ENCODE assay signal across 39 cellular contexts in the genomic region with DNA sequence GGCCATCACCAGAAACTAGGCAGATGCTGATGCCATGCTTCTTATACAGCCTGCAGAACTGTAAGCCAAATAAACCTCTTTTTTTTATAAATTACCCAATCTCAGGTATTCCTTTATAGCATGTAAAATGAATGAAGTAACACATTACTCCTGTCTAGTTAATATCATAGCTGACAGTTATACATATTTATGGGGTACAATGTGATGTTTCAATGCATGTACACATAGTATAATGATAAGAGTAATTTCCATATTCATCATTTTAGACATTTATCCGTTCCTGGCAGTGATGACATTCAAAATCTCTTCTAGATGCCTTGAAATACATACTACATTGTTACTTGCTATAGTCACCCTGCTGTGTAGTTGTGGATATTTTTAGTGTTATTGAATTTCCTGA.
"Had no signal": no experiment of that assay in that cellular context is flagged by ENCODE, and none has a peak within 500 bp of the region (broad histone marks: within the 10 kb centered on the region; RNA-seq: fewer than 3 reads in every experiment).

No MANE protein-coding gene starts in this region.

- ATAC-seq: activated naive CD4-positive, alpha-beta T cell treated with anti-CD3 and anti-CD28 coated beads, Interleukin-2, amount 50 U/mL, for 72 hours; activated naive CD8-positive, alpha-beta T cell treated with anti-CD3 and anti-CD28 coated beads, Interleukin-2, amount 50 U/mL, for 24 hours; activated T-cell treated with anti-CD3 and anti-CD28 coated beads, Interleukin-2, amount 50 U/mL, for 4 hours; activated T-cell treated with anti-CD3 and anti-CD28 coated beads, Interleukin-2, amount 50 U/mL, for 72 hours; activated T-helper 17 cell treated with anti-CD3 and anti-CD28 coated beads, Interleukin-2, amount 50 U/mL, for 72 hours; body of pancreas had no signal

- H3K27ac ChIP-seq: adrenal gland, ascending aorta, body of pancreas, brain microvascular endothelial cell, breast epithelium, cardiac muscle cell had no signal

- H3K4me1 Mint-ChIP-seq: activated naive CD4-positive, alpha-beta T cell treated with anti-CD3 and anti-CD28 coated beads, Interleukin-2, amount 10 ng/mL, durations not matched to agents 7 days and 5 days; activated naive CD4-positive, alpha-beta T cell treated with anti-CD3 and anti-CD28 coated beads, Interleukin-2, amount 50 U/mL, for 24 hours; activated naive CD8-positive, alpha-beta T cell treated with anti-CD3 and anti-CD28 coated beads for 36 hours; activated naive CD8-positive, alpha-beta T cell treated with anti-CD3 and anti-CD28 coated beads, Interleukin-2, amount 10 ng/mL, durations not matched to agents 7 days and 5 days; activated naive CD8-positive, alpha-beta T cell treated with anti-CD3 and anti-CD28 coated beads, Interleukin-2, amount 50 U/mL, for 24 hours; activated T-helper 17 cell treated with anti-CD3 and anti-CD28 coated beads, Interleukin-2, amount 50 U/mL, for 72 hours; brain; central memory CD8-positive, alpha-beta T cell had no signal

- H3K36me3 Mint-ChIP-seq: activated naive CD4-positive, alpha-beta T cell treated with anti-CD3 and anti-CD28 coated beads, Interleukin-2, amount 10 ng/mL, durations not matched to agents 7 days and 5 days; activated naive CD4-positive, alpha-beta T cell treated with anti-CD3 and anti-CD28 coated beads, Interleukin-2, amount 50 U/mL, for 24 hours; activated naive CD4-positive, alpha-beta T cell treated with anti-CD3 and anti-CD28 coated beads, Interleukin-2, amount 50 U/mL, for 72 hours; activated naive CD8-positive, alpha-beta T cell; activated naive CD8-positive, alpha-beta T cell treated with anti-CD3 and anti-CD28 coated beads for 36 hours; activated naive CD8-positive, alpha-beta T cell treated with anti-CD3 and anti-CD28 coated beads, Interleukin-2, amount 10 ng/mL, durations not matched to agents 7 days and 5 days; brain had no signal

- H3K4me1 ChIP-seq: adrenal gland, ascending aorta, body of pancreas, breast epithelium had no signal

- H3K36me3 ChIP-seq: adrenal gland, ascending aorta, brain microvascular endothelial cell, breast epithelium, cardiac muscle cell had no signal

- H3K27ac Mint-ChIP-seq: activated naive CD4-positive, alpha-beta T cell treated with anti-CD3 and anti-CD28 coated beads for 36 hours; activated naive CD4-positive, alpha-beta T cell treated with anti-CD3 and anti-CD28 coated beads, Interleukin-2, amount 10 ng/mL, durations not matched to agents 7 days and 5 days; activated naive CD4-positive, alpha-beta T cell treated with anti-CD3 and anti-CD28 coated beads, Interleukin-2, amount 50 U/mL, for 24 hours; activated naive CD4-positive, alpha-beta T cell treated with anti-CD3 and anti-CD28 coated beads, Interleukin-2, amount 50 U/mL, for 72 hours; activated naive CD8-positive, alpha-beta T cell; activated naive CD8-positive, alpha-beta T cell treated with anti-CD3 and anti-CD28 coated beads for 36 hours; activated naive CD8-positive, alpha-beta T cell treated with anti-CD3 and anti-CD28 coated beads, Interleukin-2, amount 10 ng/mL, durations not matched to agents 7 days and 5 days; activated naive CD8-positive, alpha-beta T cell treated with anti-CD3 and anti-CD28 coated beads, Interleukin-2, amount 50 U/mL, for 24 hours; activated T-cell treated with anti-CD3 and anti-CD28 coated beads, Interleukin-2, amount 50 U/mL, for 24 hours; activated T-cell treated with anti-CD3 and anti-CD28 coated beads, Interleukin-2, amount 50 U/mL, for 72 hours; activated T-helper 1 cell treated with anti-CD3 and anti-CD28 coated beads, Interleukin-12 subunit alpha, Interleukin-12 subunit beta, Interleukin-2, Interleukin-4 antibody, amounts not matched to agents 30 ng/mL and 10 ng/mL and 1 ng/mL, durations not matched to agents 14 hours and 24 hours and 36 hours; activated T-helper 17 cell treated with anti-CD3 and anti-CD28 coated beads, Interleukin-2, amount 50 U/mL, for 72 hours; activated T-helper 2 cell treated with anti-CD3 and anti-CD28 coated beads, Interferon-gamma antibody, Interleukin-2, Interleukin-4, amounts not matched to agents 10 μg/mL and 5 μg/mL and 100 μg/mL, durations not matched to agents 14 hours and 24 hours and 36 hours had no signal

- H3K27me3 Mint-ChIP-seq: activated naive CD4-positive, alpha-beta T cell treated with anti-CD3 and anti-CD28 coated beads, Interleukin-2, amount 10 ng/mL, durations not matched to agents 7 days and 5 days; activated naive CD4-positive, alpha-beta T cell treated with anti-CD3 and anti-CD28 coated beads, Interleukin-2, amount 50 U/mL, for 24 hours had no signal

- H3K27me3 ChIP-seq: adrenal gland, ascending aorta, body of pancreas, brain microvascular endothelial cell, cardiac muscle cell had no signal

- H3K9me3 Mint-ChIP-seq: activated naive CD4-positive, alpha-beta T cell treated with anti-CD3 and anti-CD28 coated beads, Interleukin-2, amount 10 ng/mL, durations not matched to agents 7 days and 5 days; activated naive CD8-positive, alpha-beta T cell treated with anti-CD3 and anti-CD28 coated beads, Interleukin-2, amount 10 ng/mL, durations not matched to agents 7 days and 5 days; activated T-cell treated with anti-CD3 and anti-CD28 coated beads, Interleukin-2, amount 50 U/mL, for 24 hours; activated T-helper 1 cell treated with anti-CD3 and anti-CD28 coated beads, Interleukin-12 subunit alpha, Interleukin-12 subunit beta, Interleukin-2, Interleukin-4 antibody, amounts not matched to agents 30 ng/mL and 10 ng/mL and 1 ng/mL, durations not matched to agents 14 hours and 24 hours and 36 hours; activated T-helper 17 cell treated with anti-CD3 and anti-CD28 coated beads, Interleukin-2, amount 50 U/mL, for 72 hours; activated T-helper 2 cell treated with anti-CD3 and anti-CD28 coated beads, Interferon-gamma antibody, Interleukin-2, Interleukin-4, amounts not matched to agents 10 μg/mL and 5 μg/mL and 100 μg/mL, durations not matched to agents 14 hours and 24 hours and 36 hours; central memory CD8-positive, alpha-beta T cell had no signal

- DNase-seq: activated effector memory CD4-positive, alpha-beta T cell treated with anti-CD3 and anti-CD28 coated beads, Interleukin-2, amount 50 U/mL, for 16 hours; activated effector memory CD4-positive, alpha-beta T cell treated with Interleukin-2 at 50 U/mL for 16 hours; activated gamma-delta T cell; activated gamma-delta T cell treated with Interleukin-2 at 50 U/mL for 16 hours; activated naive CD4-positive, alpha-beta T cell; activated naive CD4-positive, alpha-beta T cell treated with anti-CD3 and anti-CD28 coated beads for 36 hours; activated naive CD4-positive, alpha-beta T cell treated with anti-CD3 and anti-CD28 coated beads, Interleukin-2, amount 10 ng/mL, durations not matched to agents 7 days and 5 days; activated naive CD4-positive, alpha-beta T cell treated with anti-CD3 and anti-CD28 coated beads, Interleukin-2, amount 50 U/mL, for 16 hours; activated naive CD4-positive, alpha-beta T cell treated with Interleukin-2 at 50 U/mL for 16 hours; activated naive CD8-positive, alpha-beta T cell treated with anti-CD3 and anti-CD28 coated beads for 36 hours; activated naive CD8-positive, alpha-beta T cell treated with anti-CD3 and anti-CD28 coated beads, Interleukin-2, amount 10 ng/mL, durations not matched to agents 7 days and 5 days; activated naive CD8-positive, alpha-beta T cell treated with anti-CD3 and anti-CD28 coated beads, Interleukin-2, amount 50 U/mL, for 24 hours; activated T-cell treated with anti-CD3 and anti-CD28 coated beads, Interleukin-2, amount 50 U/mL, for 1 hour; activated T-cell treated with anti-CD3 and anti-CD28 coated beads, Interleukin-2, amount 50 U/mL, for 24 hours; activated T-cell treated with anti-CD3 and anti-CD28 coated beads, Interleukin-2, amount 50 U/mL, for 4 hours; activated T-cell treated with anti-CD3 and anti-CD28 coated beads, Interleukin-2, amount 50 U/mL, for 48 hours; activated T-cell treated with anti-CD3 and anti-CD28 coated beads, Interleukin-2, amount 50 U/mL, for 72 hours; adrenal gland; amniotic stem cell; amygdala; anterior cingulate cortex; aorta; body of pancreas; brain microvascular endothelial cell; central memory CD4-positive, alpha-beta T cell; cerebellar nuclear complex had no signal

- H3K9me3 ChIP-seq: adrenal gland, ascending aorta, body of pancreas, breast epithelium had no signal

- FAIRE-seq: astrocyte, bronchial epithelial cell had no signal

- H3K4me3 ChIP-seq: adrenal gland, ascending aorta, body of pancreas, breast epithelium, cardiac muscle cell had no signal

- H3K4me3 Mint-ChIP-seq: activated naive CD4-positive, alpha-beta T cell treated with anti-CD3 and anti-CD28 coated beads for 36 hours; activated naive CD4-positive, alpha-beta T cell treated with anti-CD3 and anti-CD28 coated beads, Interleukin-2, amount 10 ng/mL, durations not matched to agents 7 days and 5 days; activated naive CD4-positive, alpha-beta T cell treated with anti-CD3 and anti-CD28 coated beads, Interleukin-2, amount 50 U/mL, for 24 hours; activated naive CD8-positive, alpha-beta T cell; activated naive CD8-positive, alpha-beta T cell treated with anti-CD3 and anti-CD28 coated beads for 36 hours; activated naive CD8-positive, alpha-beta T cell treated with anti-CD3 and anti-CD28 coated beads, Interleukin-2, amount 10 ng/mL, durations not matched to agents 7 days and 5 days; activated naive CD8-positive, alpha-beta T cell treated with anti-CD3 and anti-CD28 coated beads, Interleukin-2, amount 50 U/mL, for 24 hours; activated T-cell treated with anti-CD3 and anti-CD28 coated beads, Interleukin-2, amount 50 U/mL, for 24 hours; activated T-cell treated with anti-CD3 and anti-CD28 coated beads, Interleukin-2, amount 50 U/mL, for 4 hours; activated T-cell treated with anti-CD3 and anti-CD28 coated beads, Interleukin-2, amount 50 U/mL, for 72 hours; activated T-helper 1 cell treated with anti-CD3 and anti-CD28 coated beads, Interleukin-12 subunit alpha, Interleukin-12 subunit beta, Interleukin-2, Interleukin-4 antibody, amounts not matched to agents 30 ng/mL and 10 ng/mL and 1 ng/mL, durations not matched to agents 14 hours and 24 hours and 36 hours; activated T-helper 17 cell treated with anti-CD3 and anti-CD28 coated beads, Interleukin-2, amount 50 U/mL, for 72 hours; brain; central memory CD8-positive, alpha-beta T cell had no signal
